12 cellular contexts compared by ENCODE assay signal in genomic region chr12:113310489-113310888, GRCh38. TPM values are rescaled to one million over a fixed set of nuclear protein-coding genes. Genes with fewer than 3 reads are reported as not detected.
DNase-seq lines count a peak whose midpoint lies in the region; ATAC-seq and TF ChIP-seq lines count a peak whose summit lies in the region.
"Had no signal": no experiment of that assay in that cellular context is flagged by ENCODE, and none has a peak within 500 bp of the region (broad histone marks: within the 10 kb centered on the region; RNA-seq: fewer than 3 reads in every experiment).

No MANE protein-coding gene starts in this region.

- H3K27ac Mint-ChIP-seq in progenitor cell of endocrine pancreas: peak overlapping the region; percentile 62

- H3K27me3 ChIP-seq in cardiac muscle cell (no peaks in the 10 kb centered on the region), right atrium auricular region (no peaks in the 10 kb centered on the region)
- H3K27me3 ChIP-seq: Peyer's patch, uterus had no signal

- H3K36me3 Mint-ChIP-seq in progenitor cell of endocrine pancreas (ENCODE audit: insufficient read depth): peaks cover 2% of the 10 kb centered on the region

- H3K27ac ChIP-seq in cardiac muscle cell (no peak overlapping the region), right atrium auricular region (no peak overlapping the region)
- H3K27ac ChIP-seq: epithelial cell of prostate, Peyer's patch, uterus had no signal

- ATAC-seq in GM19463 (IDR thresholded peaks at IDR 0.05; ENCODE audit: unreplicated experiment): no peak

- H3K36me3 ChIP-seq in cardiac muscle cell (no peaks in the 10 kb centered on the region), right atrium auricular region (peaks cover 45% of the 10 kb centered on the region)
- H3K36me3 ChIP-seq: uterus had no signal

- no peaks in the 10 kb centered on the region for H3K27me3 Mint-ChIP-seq in progenitor cell of endocrine pancreas

- H3K9me3 Mint-ChIP-seq in progenitor cell of endocrine pancreas (ENCODE audit: low read depth): no peaks in the 10 kb centered on the region

- H3K9me3 ChIP-seq in cardiac muscle cell (ENCODE audit: low read depth) (no peaks in the 10 kb centered on the region), right atrium auricular region (no peaks in the 10 kb centered on the region)
- H3K9me3 ChIP-seq: Caco-2, Peyer's patch, uterus had no signal

- H3K4me3 ChIP-seq in cardiac muscle cell (no peak overlapping the region), right atrium auricular region (no peak overlapping the region), LNCaP clone FGC (ENCODE audit: low read depth, low read length) (no peak overlapping the region), astrocyte of the cerebellum (ENCODE audit: low read depth, low read length) (no peak overlapping the region)
- H3K4me3 ChIP-seq: Peyer's patch, uterus had no signal

- DNase-seq in cardiac muscle cell (ENCODE audit: low read depth in 1 of 2, low spot score in 1 of 2): no peak
- DNase-seq in right atrium auricular region (ENCODE audit: low spot score): no peak
- no peak for DNase-seq in LNCaP clone FGC (ENCODE audit: low read depth)
- no peak for DNase-seq in astrocyte of the cerebellum (ENCODE audit: low read depth)
- DNase-seq in progenitor cell of endocrine pancreas (ENCODE audit: low spot score, unreplicated experiment): no peak
- no peak for DNase-seq in stimulated activated CD4-positive, alpha-beta T cell treated with anti-CD3 and anti-CD28 coated beads, Interleukin-1b, Interleukin-23, amount 100 ng/mL, for 48 hours
- no peak for DNase-seq in NCI-H2227 (lab: John Stamatoyannopoulos, UW; ENCODE audit: unreplicated experiment)
- DNase-seq: Peyer's patch, uterus had no signal

- no peaks in the 10 kb centered on the region for H3K4me1 Mint-ChIP-seq in progenitor cell of endocrine pancreas (ENCODE audit: low read depth)

- TF ChIP-seq CTCF in cardiac muscle cell (IDR thresholded peaks at IDR 0.05; ENCODE audit: low read depth, low read length) (peak; percentile 10), right atrium auricular region (IDR thresholded peaks at IDR 0.05) (no peak), LNCaP clone FGC (IDR thresholded peaks at IDR 0.05; ENCODE audit: control insufficient read depth, extremely low read depth, insufficient read depth) (peak; percentile 48), astrocyte of the cerebellum (IDR thresholded peaks at IDR 0.05; ENCODE audit: low read depth, low read length, missing control alignments) (peak; percentile 15), progenitor cell of endocrine pancreas (IDR thresholded peaks at IDR 0.05; ENCODE audit: unreplicated experiment) (no peak)

- in situ Hi-C loops in astrocyte of the cerebellum (cut with HindIII; ENCODE audit: low sequenced_read_pairs): no loop called here

- no peak overlapping the region for H3K4me3 Mint-ChIP-seq in progenitor cell of endocrine pancreas (ENCODE audit: low read depth)

- H3K4me1 ChIP-seq in cardiac muscle cell (ENCODE audit: low read depth) (no peaks in the 10 kb centered on the region), right atrium auricular region (no peaks in the 10 kb centered on the region)
- H3K4me1 ChIP-seq: Caco-2, Peyer's patch, uterus had no signal

RNA-seq across cellular contexts. Expression of gene SLC8B1, which starts 24.4 kb away (rescaled TPM):
- total RNA-seq in cardiac muscle cell: 2.5 and 5.8 TPM in 2 replicates
- polyA plus RNA-seq in cardiac muscle cell: 4.0 and 4.3 TPM in 2 replicates
- total RNA-seq in right atrium auricular region: 10 to 100 TPM; 17.1 to 18.8 TPM
- 9.8 and 11.0 TPM in 2 replicates for total RNA-seq in progenitor cell of endocrine pancreas

RNA-seq across cellular contexts. Expression of gene PLBD2, which starts 47.9 kb away (rescaled TPM):
- total RNA-seq in cardiac muscle cell (11.7 and 14.3 TPM in 2 replicates), right atrium auricular region (10 to 100 TPM; 38.2 to 43.0 TPM), progenitor cell of endocrine pancreas (47.7 and 48.0 TPM in 2 replicates)
- 13.6 and 17.3 TPM in 2 replicates for polyA plus RNA-seq in cardiac muscle cell

Comparison
In these comparisons a context has a peak if more than half of its experiments do, and no peak if none do; other contexts are left out.
1. CTCF ChIP-seq: peak in cardiac muscle cell (single experiment), LNCaP clone FGC (single experiment) and astrocyte of the cerebellum (single experiment); none in right atrium auricular region (0 of 2) and progenitor cell of endocrine pancreas (single experiment).